10 cellular contexts compared by ENCODE assay signal in genomic region chr4:150385606-150386005, GRCh38.
DNase-seq lines count a peak whose midpoint lies in the region; ATAC-seq and TF ChIP-seq lines count a peak whose summit lies in the region.
"Had no signal": no experiment of that assay in that cellular context is flagged by ENCODE, and none has a peak within 500 bp of the region (broad histone marks: within the 10 kb centered on the region; RNA-seq: fewer than 3 reads in every experiment).

No MANE protein-coding gene starts in this region.

- H3K27me3 Mint-ChIP-seq in natural killer cell (ENCODE audit: low read depth in 2 of 2) (no peaks in the 10 kb centered on the region), CD14-positive monocyte (ENCODE audit: low read depth in 3 of 3) (no peaks in the 10 kb centered on the region)

- H3K4me3 Mint-ChIP-seq in natural killer cell, result no peak overlapping the region
- H3K4me3 Mint-ChIP-seq in CD14-positive monocyte, result no peak overlapping the region

- peak; percentile 77 for DNase-seq in BJ (ENCODE audit: low read depth)
- peak; percentile 79 for DNase-seq in MG63
- peak; percentile 91 for DNase-seq in astrocyte of the cerebellum (ENCODE audit: low read depth)
- peak; percentile 8 for DNase-seq in left kidney (ENCODE audit: low read depth, low spot score)
- no peak for DNase-seq in natural killer cell
- DNase-seq in CD14-positive monocyte (ENCODE audit: low spot score), result no peak
- DNase-seq in mucosa of gallbladder (ENCODE audit: low spot score), result no peak
- DNase-seq: occipital lobe had no signal

- H3K27me3 ChIP-seq in BJ (ENCODE audit: control insufficient read depth, insufficient read depth, low read length), result no peaks in the 10 kb centered on the region
- H3K27me3 ChIP-seq in MG63, result no peaks in the 10 kb centered on the region

- intact Hi-C loops in natural killer cell (cut with micrococcal nuclease) (no loop called here), CD14-positive monocyte (cut with micrococcal nuclease) (no loop called here)

- H3K9me3 Mint-ChIP-seq in natural killer cell, result peaks cover 0 to 3% of the 10 kb centered on the region in 2 donors
- peaks cover 0 to 5% (median 0%) of the 10 kb centered on the region in 7 donors for H3K9me3 Mint-ChIP-seq in CD14-positive monocyte

- CTCF ChIA-PET in BJ (lab: Yijun Ruan, JAX), result interaction anchor here (0.6 to 0.9 kb wide), 3 partner anchors 9 to 90 kb away, joined by 3 to 4 read pairs (median 3); no protein-coding TSS in a partner anchor

- H3K9me3 ChIP-seq in MG63, result no peaks in the 10 kb centered on the region
- H3K9me3 ChIP-seq: thoracic aorta had no signal

- H3K36me3 Mint-ChIP-seq in natural killer cell (no peaks in the 10 kb centered on the region), CD14-positive monocyte (no peaks in the 10 kb centered on the region)

- in situ Hi-C loops in astrocyte of the cerebellum (cut with HindIII; ENCODE audit: low sequenced_read_pairs), result no loop called here

- TF ChIP-seq CTCF in BJ (IDR thresholded peaks at IDR 0.05; ENCODE audit: insufficient read depth, low read depth, low read length), result no peak
- no peak for TF ChIP-seq CTCF in astrocyte of the cerebellum (IDR thresholded peaks at IDR 0.05; ENCODE audit: low read depth, low read length, missing control alignments)
- TF ChIP-seq CTCF in natural killer cell (IDR thresholded peaks at IDR 0.05), result no peak
- TF ChIP-seq CTCF in CD14-positive monocyte (IDR thresholded peaks at IDR 0.05), result no peak

- POLR2A ChIA-PET in BJ (lab: Charles Lee), result no interaction called here

- no peak overlapping the region for H3K4me3 ChIP-seq in BJ (ENCODE audit: low read depth, low read length)
- H3K4me3 ChIP-seq in MG63, result no peak overlapping the region
- no peak overlapping the region for H3K4me3 ChIP-seq in astrocyte of the cerebellum (ENCODE audit: low read depth, low read length)
- H3K4me3 ChIP-seq: thoracic aorta had no signal

- ATAC-seq in natural killer cell, result no peak
- ATAC-seq in HG03442 (IDR thresholded peaks at IDR 0.05; ENCODE audit: unreplicated experiment), result no peak

- H3K4me1 Mint-ChIP-seq in natural killer cell (peaks cover 9 to 10% of the 10 kb centered on the region in 2 donors), CD14-positive monocyte (peaks cover 8% of the 10 kb centered on the region)

- H3K27ac Mint-ChIP-seq in natural killer cell (no peak overlapping the region), CD14-positive monocyte (peak overlapping the region in 2 of 7 donors; percentile 6 to 66)

- H3K36me3 ChIP-seq in BJ (ENCODE audit: control insufficient read depth, insufficient read depth, low read length) (no peaks in the 10 kb centered on the region), MG63 (no peaks in the 10 kb centered on the region)
- H3K36me3 ChIP-seq: thoracic aorta had no signal

Comparison
In these comparisons a context has a peak if more than half of its experiments do, and no peak if none do; other contexts are left out.
1. DNase-seq: peak in BJ (single experiment), MG63 (single experiment), astrocyte of the cerebellum (single experiment) and left kidney (single experiment); none in natural killer cell (single experiment), CD14-positive monocyte (single experiment) and mucosa of gallbladder (single experiment).